Comparison of ENCODE assay signal across 9 cellular contexts in the genomic region with DNA sequence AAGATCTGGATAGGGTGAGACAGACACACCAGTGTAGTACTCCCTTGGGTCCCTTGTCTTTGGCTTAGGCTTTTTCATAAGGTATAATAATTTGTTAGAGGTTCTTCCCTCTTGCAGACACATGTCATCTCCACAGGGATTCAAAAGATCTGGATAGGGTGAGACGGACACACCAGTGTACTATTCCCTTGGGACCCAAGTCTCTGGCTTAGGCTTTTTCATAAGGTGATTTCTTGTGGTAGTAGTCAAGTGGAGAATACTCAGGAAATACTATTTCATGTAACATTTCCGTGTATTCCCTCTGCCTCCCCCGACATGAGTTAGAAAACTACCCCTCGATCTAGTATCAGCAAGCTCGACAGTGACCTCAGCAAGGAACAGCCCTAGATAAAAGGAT. TPM values are rescaled to one million over a fixed set of nuclear protein-coding genes. Genes with fewer than 3 reads are reported as not detected.
DNase-seq lines count a peak whose midpoint lies in the region; ATAC-seq and TF ChIP-seq lines count a peak whose summit lies in the region.
"Had no signal": no experiment of that assay in that cellular context is flagged by ENCODE, and none has a peak within 500 bp of the region (broad histone marks: within the 10 kb centered on the region; RNA-seq: fewer than 3 reads in every experiment).

No MANE protein-coding gene starts in this region.

- DNase-seq in activated T-cell treated with anti-CD3 and anti-CD28 coated beads, Interleukin-2, amount 50 U/mL, for 72 hours, result no peak
- DNase-seq in activated T-cell treated with anti-CD3 and anti-CD28 coated beads, Interleukin-2, amount 50 U/mL, for 48 hours, result no peak
- DNase-seq in activated naive CD8-positive, alpha-beta T cell treated with anti-CD3 and anti-CD28 coated beads, Interleukin-2, amount 10 ng/mL, durations not matched to agents 7 days and 5 days, result no peak
- DNase-seq in lower lobe of right lung (no peak), type B pancreatic cell (ENCODE audit: extremely low spot score, unreplicated experiment) (no peak), NCI-H1930 (lab: John Stamatoyannopoulos, UW) (no peak), AG20443 (ENCODE audit: low spot score) (no peak)

- no peaks in the 10 kb centered on the region for H3K36me3 ChIP-seq in lower lobe of right lung

- ATAC-seq in activated T-cell treated with anti-CD3 and anti-CD28 coated beads, Interleukin-2, amount 50 U/mL, for 72 hours (replicated peaks in 1 of 2), result no peak
- no peak for ATAC-seq in activated naive CD8-positive, alpha-beta T cell treated with anti-CD3 and anti-CD28 coated beads, Interleukin-2, amount 10 ng/mL, durations not matched to agents 7 days and 5 days (ENCODE audit: low read depth)
- ATAC-seq in lower lobe of right lung, result no peak
- no peak for ATAC-seq in GM21786 (IDR thresholded peaks at IDR 0.05; ENCODE audit: unreplicated experiment)

- H3K9me3 ChIP-seq in lower lobe of right lung, result no peaks in the 10 kb centered on the region

- no peaks in the 10 kb centered on the region for H3K36me3 Mint-ChIP-seq in activated T-cell treated with anti-CD3 and anti-CD28 coated beads, Interleukin-2, amount 50 U/mL, for 72 hours (ENCODE audit: insufficient read depth in 2 of 2)
- H3K36me3 Mint-ChIP-seq in activated naive CD8-positive, alpha-beta T cell treated with anti-CD3 and anti-CD28 coated beads, Interleukin-2, amount 10 ng/mL, durations not matched to agents 7 days and 5 days, result peaks cover 4% of the 10 kb centered on the region
- H3K36me3 Mint-ChIP-seq in type B pancreatic cell, result peaks cover 7% of the 10 kb centered on the region

- intact Hi-C loops in lower lobe of right lung (cut with DNase I), result loop anchor here (5.0 kb wide), 1 partner anchor 39 kb away; no protein-coding TSS in a partner anchor

- peaks cover 42% of the 10 kb centered on the region for H3K4me1 Mint-ChIP-seq in activated T-cell treated with anti-CD3 and anti-CD28 coated beads, Interleukin-2, amount 50 U/mL, for 72 hours (ENCODE audit: low read depth)
- H3K4me1 Mint-ChIP-seq in activated naive CD8-positive, alpha-beta T cell treated with anti-CD3 and anti-CD28 coated beads, Interleukin-2, amount 10 ng/mL, durations not matched to agents 7 days and 5 days, result peaks cover 41% of the 10 kb centered on the region
- H3K4me1 Mint-ChIP-seq in type B pancreatic cell (ENCODE audit: unreplicated experiment), result peaks cover 38% of the 10 kb centered on the region

- H3K27me3 Mint-ChIP-seq in activated T-cell treated with anti-CD3 and anti-CD28 coated beads, Interleukin-2, amount 50 U/mL, for 72 hours (ENCODE audit: low read depth), result no peaks in the 10 kb centered on the region
- no peaks in the 10 kb centered on the region for H3K27me3 Mint-ChIP-seq in activated naive CD8-positive, alpha-beta T cell treated with anti-CD3 and anti-CD28 coated beads, Interleukin-2, amount 10 ng/mL, durations not matched to agents 7 days and 5 days
- no peaks in the 10 kb centered on the region for H3K27me3 Mint-ChIP-seq in type B pancreatic cell

- H3K4me3 ChIP-seq in lower lobe of right lung, result peak overlapping the region; percentile 85

- POLR2A ChIA-PET in activated naive CD8-positive, alpha-beta T cell treated with anti-CD3 and anti-CD28 coated beads, Interleukin-2, amount 10 ng/mL, durations not matched to agents 7 days and 5 days (lab: Charles Lee), result interaction anchor here (0.5 to 3.8 kb wide), 13 partner anchors 32 to 313 kb away, joined by 3 to 54 read pairs (median 5); a partner anchor contains a TSS

- H3K4me1 ChIP-seq in lower lobe of right lung, result peaks cover 39% of the 10 kb centered on the region

- H3K27ac Mint-ChIP-seq in activated T-cell treated with anti-CD3 and anti-CD28 coated beads, Interleukin-2, amount 50 U/mL, for 72 hours, result peak overlapping the region; percentile 55
- peak overlapping the region; percentile 93 for H3K27ac Mint-ChIP-seq in activated naive CD8-positive, alpha-beta T cell treated with anti-CD3 and anti-CD28 coated beads, Interleukin-2, amount 10 ng/mL, durations not matched to agents 7 days and 5 days
- H3K27ac Mint-ChIP-seq in type B pancreatic cell, result peak overlapping the region; percentile 85

- H3K9me3 Mint-ChIP-seq in activated T-cell treated with anti-CD3 and anti-CD28 coated beads, Interleukin-2, amount 50 U/mL, for 72 hours, result no peaks in the 10 kb centered on the region
- H3K9me3 Mint-ChIP-seq in activated naive CD8-positive, alpha-beta T cell treated with anti-CD3 and anti-CD28 coated beads, Interleukin-2, amount 10 ng/mL, durations not matched to agents 7 days and 5 days, result no peaks in the 10 kb centered on the region
- H3K9me3 Mint-ChIP-seq in type B pancreatic cell, result no peaks in the 10 kb centered on the region

- TF ChIP-seq CTCF in lower lobe of right lung (IDR thresholded peaks at IDR 0.05) (no peak), type B pancreatic cell (conservative IDR thresholded peaks at IDR 0.05) (no peak)

- H3K27ac ChIP-seq in lower lobe of right lung, result peak overlapping the region; percentile 81

- peak overlapping the region; percentile 90 to 91 for H3K4me3 Mint-ChIP-seq in activated T-cell treated with anti-CD3 and anti-CD28 coated beads, Interleukin-2, amount 50 U/mL, for 72 hours
- peak overlapping the region; percentile 89 for H3K4me3 Mint-ChIP-seq in activated naive CD8-positive, alpha-beta T cell treated with anti-CD3 and anti-CD28 coated beads, Interleukin-2, amount 10 ng/mL, durations not matched to agents 7 days and 5 days
- peak overlapping the region; percentile 94 for H3K4me3 Mint-ChIP-seq in type B pancreatic cell

- H3K27me3 ChIP-seq in lower lobe of right lung (ENCODE audit: low read depth), result no peaks in the 10 kb centered on the region
- H3K27me3 ChIP-seq: foreskin keratinocyte had no signal

RNA-seq across cellular contexts. Expression of a gene that starts 1.0 kb away (rescaled TPM):
- total RNA-seq in activated T-cell treated with anti-CD3 and anti-CD28 coated beads, Interleukin-2, amount 50 U/mL, for 72 hours, result 10 to 100 TPM; 16.0 to 17.7 TPM
- 10 to 100 TPM; 32.0 to 36.6 TPM for total RNA-seq in activated naive CD8-positive, alpha-beta T cell treated with anti-CD3 and anti-CD28 coated beads, Interleukin-2, amount 10 ng/mL, durations not matched to agents 7 days and 5 days
- 17.0 TPM for total RNA-seq in lower lobe of right lung
- total RNA-seq in type B pancreatic cell (ENCODE audit: low replicate concordance), result 21.1 and 34.8 TPM in 2 replicates

RNA-seq across cellular contexts. Expression of a gene that starts 54.6 kb away (rescaled TPM):
- total RNA-seq in activated T-cell treated with anti-CD3 and anti-CD28 coated beads, Interleukin-2, amount 50 U/mL, for 72 hours, result 10 to 100 TPM; 15.2 to 16.0 TPM
- 10 to 100 TPM; 33.8 to 54.3 TPM for total RNA-seq in activated naive CD8-positive, alpha-beta T cell treated with anti-CD3 and anti-CD28 coated beads, Interleukin-2, amount 10 ng/mL, durations not matched to agents 7 days and 5 days
- total RNA-seq in lower lobe of right lung (24.3 TPM), type B pancreatic cell (ENCODE audit: low replicate concordance) (29.0 and 51.7 TPM in 2 replicates)
